Comparison of ENCODE assay signal across 8 cellular contexts in the genomic region with DNA sequence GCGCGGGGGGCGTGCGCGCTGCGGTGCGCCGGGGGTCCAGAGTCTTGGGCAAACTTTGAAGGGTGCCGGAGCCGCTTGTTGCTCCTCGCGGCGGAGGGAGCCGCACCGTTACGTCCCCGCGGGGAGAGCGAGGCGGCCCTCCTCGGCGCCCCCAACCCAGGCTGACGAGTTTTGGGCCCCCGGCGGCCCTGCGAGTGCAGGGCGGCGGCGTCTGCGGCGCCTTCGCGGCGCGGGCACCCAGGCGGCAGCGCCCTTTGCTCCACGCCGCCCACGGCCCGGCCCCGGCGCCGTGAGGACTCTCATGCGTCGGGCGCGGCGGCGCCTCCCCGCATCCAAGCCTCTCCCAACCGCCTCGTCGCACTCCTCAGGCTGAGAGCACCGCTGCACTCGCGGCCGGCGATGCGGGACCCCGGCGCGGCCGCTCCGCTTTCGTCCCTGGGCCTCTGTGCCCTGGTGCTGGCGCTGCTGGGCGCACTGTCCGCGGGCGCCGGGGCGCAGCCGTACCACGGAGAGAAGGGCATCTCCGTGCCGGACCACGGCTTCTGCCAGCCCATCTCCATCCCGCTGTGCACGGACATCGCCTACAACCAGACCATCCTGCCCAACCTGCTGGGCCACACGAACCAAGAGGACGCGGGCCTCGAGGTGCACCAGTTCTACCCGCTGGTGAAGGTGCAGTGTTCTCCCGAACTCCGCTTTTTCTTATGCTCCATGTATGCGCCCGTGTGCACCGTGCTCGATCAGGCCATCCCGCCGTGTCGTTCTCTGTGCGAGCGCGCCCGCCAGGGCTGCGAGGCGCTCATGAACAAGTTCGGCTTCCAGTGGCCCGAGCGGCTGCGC. TPM values are rescaled to one million over a fixed set of nuclear protein-coding genes. Genes with fewer than 3 reads are reported as not detected.
A peak's percentile ranks its signal among the peaks of the same experiment; 100 is the strongest.
DNase-seq lines count a peak whose midpoint lies in the region; ATAC-seq and TF ChIP-seq lines count a peak whose summit lies in the region.

No MANE protein-coding gene starts in this region.

- peaks cover 18% of the 10 kb centered on the region for H3K4me1 ChIP-seq in HEK293 (ENCODE audit: control insufficient read depth, insufficient read depth, low read length)
- H3K4me1 ChIP-seq in psoas muscle = peaks cover 33% of the 10 kb centered on the region

- H3K36me3 ChIP-seq in HEK293 (ENCODE audit: control insufficient read depth in 2 of 2, insufficient read depth in 1 of 2, low read length in 2 of 2) (peaks cover 0 to 10% of the 10 kb centered on the region in 2 experiments; a peak in 1 of 3 replicates), psoas muscle (ENCODE audit: insufficient read depth in 1 of 2, low read depth in 1 of 2) (no peaks in the 10 kb centered on the region)

- POLR2A ChIA-PET in HEK293 (lab: Yijun Ruan, JAX) = interaction anchor here (1.5 kb wide), 1 partner anchor 254 kb away, joined by 4 read pairs; the partner anchor contains the start of gene ALS2

- no peaks in the 10 kb centered on the region for H3K27me3 ChIP-seq in psoas muscle (ENCODE audit: insufficient read depth in 3 of 3, low read length in 2 of 3)

- H3K4me3 ChIP-seq in HEK293 (ENCODE audit: low read depth, low read length) (peak overlapping the region; percentile 69), psoas muscle (peak overlapping the region; percentile 87)

- ATAC-seq in Right ventricle myocardium superior (ENCODE audit: poor library complexity) (peak; percentile 7), psoas muscle (peak in 2 of 4 donors; percentile 2 to 14), GM21360 (IDR thresholded peaks at IDR 0.05; ENCODE audit: unreplicated experiment) (no peak)

- intact Hi-C loops in Right ventricle myocardium superior (cut with DNase I) (loop anchor here (5.0 kb wide), 1 partner anchor 172 kb away; no protein-coding TSS in a partner anchor), psoas muscle (cut with DNase I) (loop anchor here (1.0 to 10.0 kb wide), 7 partner anchors 128 to 598 kb away; partner anchors contain the start of gene FAM117B (in 1 of the 2))

- 0 to 1% (median 0%) methylated on average over 74 to 105 of the region's 105 CpGs for WGBS in psoas muscle, 3 donors

- CTCF ChIA-PET in HEK293 (lab: Yijun Ruan, JAX) = interaction anchor here (0.8 kb wide), 1 partner anchor 230 kb away, joined by 3 read pairs; no protein-coding TSS in a partner anchor

- H3K9me3 ChIP-seq in HEK293 (ENCODE audit: control insufficient read depth, insufficient read depth, low read depth, low read length) (no peaks in the 10 kb centered on the region), psoas muscle (no peaks in the 10 kb centered on the region)

- peak; percentile 41 for DNase-seq in GM10266 (ENCODE audit: extremely low spot score)
- peak; percentile 22 for DNase-seq in NCI-H345 (lab: John Stamatoyannopoulos, UW)
- DNase-seq in activated naive CD4-positive, alpha-beta T cell treated with Interleukin-2 at 50 U/mL for 16 hours = peak; percentile 32
- DNase-seq in Right ventricle myocardium superior = peak; percentile 59
- peak; percentile 41 to 62 for DNase-seq in psoas muscle
- DNase-seq in middle frontal gyrus (ENCODE audit: extremely low spot score, low spot score) = no peak

- no peak for TF ChIP-seq CTCF in GM10266 (IDR thresholded peaks at IDR 0.05; ENCODE audit: control insufficient read depth, insufficient read depth, low read depth, missing control alignments)
- TF ChIP-seq CTCF in HEK293 (tag by site-specific recombination; IDR thresholded peaks at IDR 0.05) = no peak
- no peak for TF ChIP-seq CTCF in psoas muscle (IDR thresholded peaks at IDR 0.05)

- H3K27ac ChIP-seq in HEK293 (ENCODE audit: extremely low read depth, low read depth, low read length) = peak overlapping the region; percentile 95
- peak overlapping the region; percentile 96 for H3K27ac ChIP-seq in psoas muscle

TF ChIP-seq in HEK293, 187 proteins besides CTCF, POLR2A, EP300 and RAD21 (continues in another document):
- TF ChIP-seq ZNF19 (tag by site-specific recombination; IDR thresholded peaks at IDR 0.05; ENCODE audit: low read depth) (no peak), ZNF133 (tag by site-specific recombination; IDR thresholded peaks at IDR 0.05) (0 out of 2 replicates have a peak, but pooled peaks have one; percentile 19), ZNF449 (tag by site-specific recombination; IDR thresholded peaks at IDR 0.05) (peak; percentile 84), ZNF138 (tag by site-specific recombination; IDR thresholded peaks at IDR 0.05; ENCODE audit: borderline replicate concordance) (no peak), ZFHX2 (tag by site-specific recombination; conservative IDR thresholded peaks at IDR 0.05) (0 out of 2 replicates have a peak, but pooled peaks have one; percentile 2)
- TF ChIP-seq, protein P1, sequence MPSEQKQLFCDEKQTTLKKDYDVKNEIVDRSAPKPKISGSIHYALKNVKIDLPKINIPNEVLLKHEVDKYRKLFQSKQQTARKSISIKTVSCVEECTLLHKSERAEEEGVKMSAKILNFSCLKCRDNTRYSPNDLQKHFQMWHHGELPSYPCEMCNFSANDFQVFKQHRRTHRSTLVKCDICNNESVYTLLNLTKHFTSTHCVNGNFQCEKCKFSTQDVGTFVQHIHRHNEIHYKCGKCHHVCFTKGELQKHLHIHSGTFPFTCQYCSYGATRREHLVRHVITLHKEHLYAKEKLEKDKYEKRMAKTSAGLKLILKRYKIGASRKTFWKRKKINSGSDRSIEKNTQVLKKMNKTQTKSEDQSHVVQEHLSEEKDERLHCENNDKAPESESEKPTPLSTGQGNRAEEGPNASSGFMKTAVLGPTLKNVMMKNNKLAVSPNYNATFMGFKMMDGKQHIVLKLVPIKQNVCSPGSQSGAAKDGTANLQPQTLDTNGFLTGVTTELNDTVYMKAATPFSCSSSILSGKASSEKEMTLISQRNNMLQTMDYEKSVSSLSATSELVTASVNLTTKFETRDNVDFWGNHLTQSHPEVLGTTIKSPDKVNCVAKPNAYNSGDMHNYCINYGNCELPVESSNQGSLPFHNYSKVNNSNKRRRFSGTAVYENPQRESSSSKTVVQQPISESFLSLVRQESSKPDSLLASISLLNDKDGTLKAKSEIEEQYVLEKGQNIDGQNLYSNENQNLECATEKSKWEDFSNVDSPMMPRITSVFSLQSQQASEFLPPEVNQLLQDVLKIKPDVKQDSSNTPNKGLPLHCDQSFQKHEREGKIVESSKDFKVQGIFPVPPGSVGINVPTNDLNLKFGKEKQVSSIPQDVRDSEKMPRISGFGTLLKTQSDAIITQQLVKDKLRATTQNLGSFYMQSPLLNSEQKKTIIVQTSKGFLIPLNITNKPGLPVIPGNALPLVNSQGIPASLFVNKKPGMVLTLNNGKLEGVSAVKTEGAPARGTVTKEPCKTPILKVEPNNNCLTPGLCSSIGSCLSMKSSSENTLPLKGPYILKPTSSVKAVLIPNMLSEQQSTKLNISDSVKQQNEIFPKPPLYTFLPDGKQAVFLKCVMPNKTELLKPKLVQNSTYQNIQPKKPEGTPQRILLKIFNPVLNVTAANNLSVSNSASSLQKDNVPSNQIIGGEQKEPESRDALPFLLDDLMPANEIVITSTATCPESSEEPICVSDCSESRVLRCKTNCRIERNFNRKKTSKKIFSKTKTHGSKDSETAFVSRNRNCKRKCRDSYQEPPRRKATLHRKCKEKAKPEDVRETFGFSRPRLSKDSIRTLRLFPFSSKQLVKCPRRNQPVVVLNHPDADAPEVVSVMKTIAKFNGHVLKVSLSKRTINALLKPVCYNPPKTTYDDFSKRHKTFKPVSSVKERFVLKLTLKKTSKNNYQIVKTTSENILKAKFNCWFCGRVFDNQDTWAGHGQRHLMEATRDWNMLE (tag by site-specific recombination; conservative IDR thresholded peaks at IDR 0.05; ENCODE audit: low read depth) = no peak
- TF ChIP-seq, protein P2, sequence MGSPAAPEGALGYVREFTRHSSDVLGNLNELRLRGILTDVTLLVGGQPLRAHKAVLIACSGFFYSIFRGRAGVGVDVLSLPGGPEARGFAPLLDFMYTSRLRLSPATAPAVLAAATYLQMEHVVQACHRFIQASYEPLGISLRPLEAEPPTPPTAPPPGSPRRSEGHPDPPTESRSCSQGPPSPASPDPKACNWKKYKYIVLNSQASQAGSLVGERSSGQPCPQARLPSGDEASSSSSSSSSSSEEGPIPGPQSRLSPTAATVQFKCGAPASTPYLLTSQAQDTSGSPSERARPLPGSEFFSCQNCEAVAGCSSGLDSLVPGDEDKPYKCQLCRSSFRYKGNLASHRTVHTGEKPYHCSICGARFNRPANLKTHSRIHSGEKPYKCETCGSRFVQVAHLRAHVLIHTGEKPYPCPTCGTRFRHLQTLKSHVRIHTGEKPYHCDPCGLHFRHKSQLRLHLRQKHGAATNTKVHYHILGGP (tag by site-specific recombination; IDR thresholded peaks at IDR 0.05) = no peak

RNA-seq across cellular contexts. Expression of gene FZD7, which starts 0.8 kb away (rescaled TPM):
- 25.3 TPM for total RNA-seq in Right ventricle myocardium superior
- 10 to 100 TPM in 2 of 4 donors, 1 to 10 TPM in 2; 4.1 to 32.1 (median 9.9) TPM for total RNA-seq in psoas muscle
- 10 to 100 TPM in 1 of 3 donors, 1 to 10 TPM in 2; 1.8 to 14.4 (median 3.7) TPM for polyA plus RNA-seq in psoas muscle

RNA-seq across cellular contexts. Expression of gene KIAA2012, which starts 38.6 kb away (rescaled TPM):
- not detected for total RNA-seq in Right ventricle myocardium superior
- under 1 TPM in 1 of 4 donors, not detected in 3; 0.06 TPM for total RNA-seq in psoas muscle
- under 1 TPM in 1 of 3 donors, not detected in 2; 0.03 TPM for polyA plus RNA-seq in psoas muscle
